22 cellular contexts compared by ENCODE assay signal in genomic region chr17:32370426-32370825, GRCh38. TPM values are rescaled to one million over a fixed set of nuclear protein-coding genes. Genes with fewer than 3 reads are reported as not detected.
DNase-seq lines count a peak whose midpoint lies in the region; ATAC-seq lines count a peak whose summit lies in the region.
"Had no signal": no experiment of that assay in that cellular context is flagged by ENCODE, and none has a peak within 500 bp of the region (broad histone marks: within the 10 kb centered on the region; RNA-seq: fewer than 3 reads in every experiment).

No MANE protein-coding gene starts in this region.

- peak; percentile 64 for ATAC-seq in activated CD4-positive, alpha-beta T cell treated with anti-CD3 and anti-CD28 coated beads for 36 hours
- ATAC-seq in activated naive CD4-positive, alpha-beta T cell treated with anti-CD3 and anti-CD28 coated beads, Interleukin-2, amount 50 U/mL, for 72 hours = peak; percentile 31 to 43
- peak in 1 of 2 donors; percentile 27 for ATAC-seq in natural killer cell treated with Interleukin-12 subunit alpha and Interleukin-12 subunit beta and Interleukin-15 and Interleukin-18, amount 100 ng/mL, for 72 hours
- ATAC-seq in Right ventricle myocardium superior (ENCODE audit: poor library complexity) = no peak
- ATAC-seq: GM12878, PC-3 had no signal

- DNase-seq in activated CD4-positive, alpha-beta T cell treated with anti-CD3 and anti-CD28 coated beads for 36 hours = no peak
- no peak for DNase-seq in activated CD4-positive, alpha-beta T cell treated with anti-CD3 and anti-CD28 coated beads for 48 hours
- DNase-seq in activated naive CD4-positive, alpha-beta T cell treated with anti-CD3 and anti-CD28 coated beads, Interleukin-2, amount 50 U/mL, for 72 hours (ENCODE audit: low spot score in 2 of 2) = no peak
- DNase-seq in activated naive CD4-positive, alpha-beta T cell treated with anti-CD3 and anti-CD28 coated beads, Interleukin-2, amount 10 ng/mL, durations not matched to agents 7 days and 5 days = no peak
- no peak for DNase-seq in activated naive CD8-positive, alpha-beta T cell treated with anti-CD3 and anti-CD28 coated beads for 36 hours
- DNase-seq in natural killer cell treated with Interleukin-12 subunit alpha and Interleukin-12 subunit beta and Interleukin-15 and Interleukin-18, amount 100 ng/mL, for 72 hours (ENCODE audit: low spot score) = no peak
- DNase-seq in UCSD-AML1 (lab: John Stamatoyannopoulos, UW; ENCODE audit: unreplicated experiment) = no peak
- DNase-seq in Right ventricle myocardium superior = no peak
- DNase-seq: CD4-positive, alpha-beta memory T cell; DMS153; GM23248; HCEC 1CT; Karpas-422; NCI-H1048; NCI-H1436; NCI-H2029; NCI-H345; NCI-H526; PC-3; RPMI8226 had no signal

- POLR2A ChIA-PET in activated CD4-positive, alpha-beta T cell treated with anti-CD3 and anti-CD28 coated beads for 36 hours (lab: Charles Lee) = interaction anchor here (0.6 kb wide), 1 partner anchor 418 kb away, joined by 3 read pairs; no protein-coding TSS in a partner anchor

- intact Hi-C loops in activated CD4-positive, alpha-beta T cell treated with anti-CD3 and anti-CD28 coated beads for 36 hours (cut with DNase I, micrococcal nuclease) = loop anchor here in 1 of 2 experiments (2.0 to 10.0 kb wide), 2 partner anchors 20 to 376 kb away; partner anchors contain the start of gene ZNF207
- intact Hi-C loops in Right ventricle myocardium superior (cut with DNase I) = no loop called here

- no peaks in the 10 kb centered on the region for H3K27me3 Mint-ChIP-seq in activated CD4-positive, alpha-beta T cell treated with anti-CD3 and anti-CD28 coated beads for 36 hours
- H3K27me3 Mint-ChIP-seq in activated naive CD4-positive, alpha-beta T cell treated with anti-CD3 and anti-CD28 coated beads, Interleukin-2, amount 10 ng/mL, durations not matched to agents 7 days and 5 days = no peaks in the 10 kb centered on the region
- no peaks in the 10 kb centered on the region for H3K27me3 Mint-ChIP-seq in activated naive CD8-positive, alpha-beta T cell treated with anti-CD3 and anti-CD28 coated beads for 36 hours
- H3K27me3 Mint-ChIP-seq in natural killer cell treated with Interleukin-12 subunit alpha and Interleukin-12 subunit beta and Interleukin-15 and Interleukin-18, amount 100 ng/mL, for 72 hours = no peaks in the 10 kb centered on the region
- H3K27me3 Mint-ChIP-seq: CD4-positive, alpha-beta memory T cell; IgD-negative memory B cell had no signal

- CTCF ChIA-PET in activated CD4-positive, alpha-beta T cell treated with anti-CD3 and anti-CD28 coated beads for 36 hours (lab: Charles Lee) = interaction anchor here (1.4 kb wide), 1 partner anchor 19 kb away, joined by 9 read pairs; no protein-coding TSS in a partner anchor
- CTCF ChIA-PET in activated naive CD4-positive, alpha-beta T cell treated with anti-CD3 and anti-CD28 coated beads, Interleukin-2, amount 10 ng/mL, durations not matched to agents 7 days and 5 days (lab: Charles Lee) = no interaction called here

- H3K36me3 Mint-ChIP-seq in activated CD4-positive, alpha-beta T cell treated with anti-CD3 and anti-CD28 coated beads for 36 hours (ENCODE audit: low read depth) = peaks cover 67% of the 10 kb centered on the region
- H3K36me3 Mint-ChIP-seq in activated naive CD4-positive, alpha-beta T cell treated with anti-CD3 and anti-CD28 coated beads, Interleukin-2, amount 50 U/mL, for 72 hours = peaks cover 4 to 22% of the 10 kb centered on the region in 2 donors
- H3K36me3 Mint-ChIP-seq in activated naive CD4-positive, alpha-beta T cell treated with anti-CD3 and anti-CD28 coated beads, Interleukin-2, amount 10 ng/mL, durations not matched to agents 7 days and 5 days = peaks cover 56% of the 10 kb centered on the region
- peaks cover 44% of the 10 kb centered on the region for H3K36me3 Mint-ChIP-seq in activated naive CD8-positive, alpha-beta T cell treated with anti-CD3 and anti-CD28 coated beads for 36 hours
- peaks cover 29% of the 10 kb centered on the region for H3K36me3 Mint-ChIP-seq in natural killer cell treated with Interleukin-12 subunit alpha and Interleukin-12 subunit beta and Interleukin-15 and Interleukin-18, amount 100 ng/mL, for 72 hours

- no peak overlapping the region for H3K27ac Mint-ChIP-seq in activated CD4-positive, alpha-beta T cell treated with anti-CD3 and anti-CD28 coated beads for 36 hours
- H3K27ac Mint-ChIP-seq in activated naive CD4-positive, alpha-beta T cell treated with anti-CD3 and anti-CD28 coated beads, Interleukin-2, amount 50 U/mL, for 72 hours = no peak overlapping the region
- H3K27ac Mint-ChIP-seq in activated naive CD4-positive, alpha-beta T cell treated with anti-CD3 and anti-CD28 coated beads, Interleukin-2, amount 10 ng/mL, durations not matched to agents 7 days and 5 days = no peak overlapping the region
- peak overlapping the region; percentile 12 for H3K27ac Mint-ChIP-seq in activated naive CD8-positive, alpha-beta T cell treated with anti-CD3 and anti-CD28 coated beads for 36 hours
- H3K27ac Mint-ChIP-seq in natural killer cell treated with Interleukin-12 subunit alpha and Interleukin-12 subunit beta and Interleukin-15 and Interleukin-18, amount 100 ng/mL, for 72 hours = peak overlapping the region; percentile 13 to 17

- no peak overlapping the region for H3K4me3 Mint-ChIP-seq in activated CD4-positive, alpha-beta T cell treated with anti-CD3 and anti-CD28 coated beads for 36 hours
- H3K4me3 Mint-ChIP-seq in activated naive CD4-positive, alpha-beta T cell treated with anti-CD3 and anti-CD28 coated beads, Interleukin-2, amount 10 ng/mL, durations not matched to agents 7 days and 5 days = no peak overlapping the region
- H3K4me3 Mint-ChIP-seq in activated naive CD8-positive, alpha-beta T cell treated with anti-CD3 and anti-CD28 coated beads for 36 hours = no peak overlapping the region
- H3K4me3 Mint-ChIP-seq in natural killer cell treated with Interleukin-12 subunit alpha and Interleukin-12 subunit beta and Interleukin-15 and Interleukin-18, amount 100 ng/mL, for 72 hours = no peak overlapping the region
- H3K4me3 Mint-ChIP-seq: CD4-positive, alpha-beta memory T cell had no signal

- peaks cover 27% of the 10 kb centered on the region for H3K4me1 Mint-ChIP-seq in activated CD4-positive, alpha-beta T cell treated with anti-CD3 and anti-CD28 coated beads for 36 hours
- H3K4me1 Mint-ChIP-seq in activated naive CD4-positive, alpha-beta T cell treated with anti-CD3 and anti-CD28 coated beads, Interleukin-2, amount 10 ng/mL, durations not matched to agents 7 days and 5 days = peaks cover 10% of the 10 kb centered on the region
- H3K4me1 Mint-ChIP-seq in activated naive CD8-positive, alpha-beta T cell treated with anti-CD3 and anti-CD28 coated beads for 36 hours = peaks cover 32% of the 10 kb centered on the region
- peaks cover 15 to 30% of the 10 kb centered on the region in 2 donors for H3K4me1 Mint-ChIP-seq in natural killer cell treated with Interleukin-12 subunit alpha and Interleukin-12 subunit beta and Interleukin-15 and Interleukin-18, amount 100 ng/mL, for 72 hours (ENCODE audit: low read depth in 2 of 2)

- no peaks in the 10 kb centered on the region for H3K9me3 Mint-ChIP-seq in activated CD4-positive, alpha-beta T cell treated with anti-CD3 and anti-CD28 coated beads for 36 hours (ENCODE audit: low read depth)
- no peaks in the 10 kb centered on the region for H3K9me3 Mint-ChIP-seq in activated naive CD4-positive, alpha-beta T cell treated with anti-CD3 and anti-CD28 coated beads, Interleukin-2, amount 50 U/mL, for 72 hours
- no peaks in the 10 kb centered on the region for H3K9me3 Mint-ChIP-seq in activated naive CD4-positive, alpha-beta T cell treated with anti-CD3 and anti-CD28 coated beads, Interleukin-2, amount 10 ng/mL, durations not matched to agents 7 days and 5 days
- no peaks in the 10 kb centered on the region for H3K9me3 Mint-ChIP-seq in activated naive CD8-positive, alpha-beta T cell treated with anti-CD3 and anti-CD28 coated beads for 36 hours
- no peaks in the 10 kb centered on the region for H3K9me3 Mint-ChIP-seq in natural killer cell treated with Interleukin-12 subunit alpha and Interleukin-12 subunit beta and Interleukin-15 and Interleukin-18, amount 100 ng/mL, for 72 hours
- H3K9me3 Mint-ChIP-seq: CD4-positive, alpha-beta memory T cell; IgD-negative memory B cell had no signal

RNA-seq across cellular contexts. Expression of gene ZNF207, which starts 20.5 kb away (rescaled TPM):
- total RNA-seq in activated CD4-positive, alpha-beta T cell treated with anti-CD3 and anti-CD28 coated beads for 36 hours = 100 to 1,000 TPM; 197 to 231 TPM
- total RNA-seq in activated naive CD4-positive, alpha-beta T cell treated with anti-CD3 and anti-CD28 coated beads, Interleukin-2, amount 50 U/mL, for 72 hours = 100 to 1,000 TPM; 255 to 256 TPM
- total RNA-seq in activated naive CD8-positive, alpha-beta T cell treated with anti-CD3 and anti-CD28 coated beads for 36 hours = 100 to 1,000 TPM; 210 to 214 TPM
- total RNA-seq in natural killer cell treated with Interleukin-12 subunit alpha and Interleukin-12 subunit beta and Interleukin-15 and Interleukin-18, amount 100 ng/mL, for 72 hours = 100 to 1,000 TPM; 311 to 319 TPM
- 54.4 TPM for total RNA-seq in Right ventricle myocardium superior

RNA-seq across cellular contexts. Expression of gene C17orf75, which starts 28.5 kb away (rescaled TPM):
- total RNA-seq in activated CD4-positive, alpha-beta T cell treated with anti-CD3 and anti-CD28 coated beads for 36 hours = 10 to 100 TPM; 21.9 to 34.0 TPM
- total RNA-seq in activated naive CD4-positive, alpha-beta T cell treated with anti-CD3 and anti-CD28 coated beads, Interleukin-2, amount 50 U/mL, for 72 hours = 10 to 100 TPM; 10.8 to 24.5 TPM
- total RNA-seq in activated naive CD8-positive, alpha-beta T cell treated with anti-CD3 and anti-CD28 coated beads for 36 hours = 10 to 100 TPM; 31.0 to 36.7 TPM
- total RNA-seq in natural killer cell treated with Interleukin-12 subunit alpha and Interleukin-12 subunit beta and Interleukin-15 and Interleukin-18, amount 100 ng/mL, for 72 hours = 10 to 100 TPM; 23.2 to 24.5 TPM
- total RNA-seq in Right ventricle myocardium superior = 18.3 TPM

Comparison
In these comparisons a context has a peak if more than half of its experiments do, and no peak if none do; other contexts are left out.
1. H3K27ac Mint-ChIP-seq: peak in activated naive CD8-positive, alpha-beta T cell treated with anti-CD3 and anti-CD28 coated beads for 36 hours (single experiment) and natural killer cell treated with Interleukin-12 subunit alpha and Interleukin-12 subunit beta and Interleukin-15 and Interleukin-18, amount 100 ng/mL, for 72 hours (2 of 2); none in activated CD4-positive, alpha-beta T cell treated with anti-CD3 and anti-CD28 coated beads for 36 hours (single experiment), activated naive CD4-positive, alpha-beta T cell treated with anti-CD3 and anti-CD28 coated beads, Interleukin-2, amount 50 U/mL, for 72 hours (0 of 2) and activated naive CD4-positive, alpha-beta T cell treated with anti-CD3 and anti-CD28 coated beads, Interleukin-2, amount 10 ng/mL, durations not matched to agents 7 days and 5 days (single experiment).